ENCODE assay signal across 8 cellular contexts in the genomic region with DNA sequence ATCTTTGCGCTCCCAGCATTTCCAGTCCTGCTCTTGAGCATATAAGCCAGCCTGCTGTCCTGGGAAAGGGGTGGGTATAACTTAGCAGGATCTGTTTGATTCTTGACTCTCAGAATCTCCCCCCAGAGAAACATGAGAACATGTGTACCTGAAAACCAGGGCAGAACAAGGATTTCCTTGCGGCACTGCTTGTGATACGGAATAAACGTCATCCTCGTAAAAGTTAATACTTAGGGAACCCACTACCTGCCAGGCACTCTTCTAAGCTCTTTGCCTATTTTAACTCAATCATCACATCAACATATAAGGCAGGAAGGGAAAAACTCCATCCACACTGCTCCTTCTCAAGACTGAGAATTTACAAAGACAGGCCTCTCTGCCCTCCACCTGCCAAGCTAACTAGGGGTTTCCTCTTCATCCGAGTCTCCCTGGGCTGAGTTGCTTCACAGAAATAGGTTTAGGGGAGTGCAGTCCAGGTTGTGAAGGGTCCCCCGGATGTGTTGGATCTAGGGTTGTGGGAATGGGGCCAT. TPM values are rescaled to one million over a fixed set of nuclear protein-coding genes. Genes with fewer than 3 reads are reported as not detected.
DNase-seq lines count a peak whose midpoint lies in the region; ATAC-seq, FAIRE-seq and TF ChIP-seq lines count a peak whose summit lies in the region.

No MANE protein-coding gene starts in this region.

- peaks cover 23% of the 10 kb centered on the region for H3K4me1 Mint-ChIP-seq in dendritic cell treated with granulocyte-macrophage colony-stimulating factor and Interleukin-4, amounts not matched to agents 40 ng/mL and 50 ng/mL, for 4 days (ENCODE audit: low read depth)
- peaks cover 19% of the 10 kb centered on the region in 2 donors for H3K4me1 Mint-ChIP-seq in natural killer cell treated with Interleukin-12 subunit alpha and Interleukin-12 subunit beta and Interleukin-15 and Interleukin-18, amount 100 ng/mL, for 72 hours (ENCODE audit: low read depth in 2 of 2)

- H3K9ac ChIP-seq in BLaER1, result peak overlapping the region; percentile 90; the same call in 1 of the 2 replicates

- H3K27ac Mint-ChIP-seq in dendritic cell treated with granulocyte-macrophage colony-stimulating factor and Interleukin-4, amounts not matched to agents 40 ng/mL and 50 ng/mL, for 4 days, result peak overlapping the region; percentile 80
- peak overlapping the region; percentile 85 to 89 for H3K27ac Mint-ChIP-seq in natural killer cell treated with Interleukin-12 subunit alpha and Interleukin-12 subunit beta and Interleukin-15 and Interleukin-18, amount 100 ng/mL, for 72 hours

- H3K4me1 ChIP-seq in BLaER1, result peaks cover 24% of the 10 kb centered on the region

- no peak for ATAC-seq in natural killer cell treated with Interleukin-12 subunit alpha and Interleukin-12 subunit beta and Interleukin-15 and Interleukin-18, amount 100 ng/mL, for 72 hours
- no peak for ATAC-seq in HG03280 (IDR thresholded peaks at IDR 0.05; ENCODE audit: unreplicated experiment)
- no peak for ATAC-seq in sciatic nerve
- no peak for ATAC-seq in GM18858 (IDR thresholded peaks at IDR 0.05; ENCODE audit: unreplicated experiment)

- H3K36me3 Mint-ChIP-seq in dendritic cell treated with granulocyte-macrophage colony-stimulating factor and Interleukin-4, amounts not matched to agents 40 ng/mL and 50 ng/mL, for 4 days (ENCODE audit: low read depth), result peaks cover 26% of the 10 kb centered on the region
- no peaks in the 10 kb centered on the region for H3K36me3 Mint-ChIP-seq in natural killer cell treated with Interleukin-12 subunit alpha and Interleukin-12 subunit beta and Interleukin-15 and Interleukin-18, amount 100 ng/mL, for 72 hours

- FAIRE-seq in GM12892 (lab: Jason Lieb, UNC), result no peak

- H3K4me2 ChIP-seq in BLaER1, result peak overlapping the region; percentile 85

- H3K27me3 Mint-ChIP-seq in dendritic cell treated with granulocyte-macrophage colony-stimulating factor and Interleukin-4, amounts not matched to agents 40 ng/mL and 50 ng/mL, for 4 days, result no peaks in the 10 kb centered on the region
- no peaks in the 10 kb centered on the region for H3K27me3 Mint-ChIP-seq in natural killer cell treated with Interleukin-12 subunit alpha and Interleukin-12 subunit beta and Interleukin-15 and Interleukin-18, amount 100 ng/mL, for 72 hours

- no peak overlapping the region for H3K27ac ChIP-seq in BLaER1

- TF ChIP-seq POLR2A in GM12892 (IDR thresholded peaks at IDR 0.05; ENCODE audit: low read depth, low read length), result no peak

- intact Hi-C loops in dendritic cell treated with granulocyte-macrophage colony-stimulating factor and Interleukin-4, amounts not matched to agents 40 ng/mL and 50 ng/mL, for 4 days (cut with micrococcal nuclease), result loop anchor here (1.0 to 2.0 kb wide), 2 partner anchors 24 to 69 kb away; a partner anchor contains a TSS
- intact Hi-C loops in sciatic nerve (cut with DNase I), result no loop called here

- no peaks in the 10 kb centered on the region for H3K27me3 ChIP-seq in BLaER1

- H3K9me3 ChIP-seq in BLaER1, result no peaks in the 10 kb centered on the region

- no peaks in the 10 kb centered on the region; the same call in 1 of the 2 replicates for H4K20me1 ChIP-seq in BLaER1

- H3K36me3 ChIP-seq in BLaER1, result peaks cover 29% of the 10 kb centered on the region; the same call in 1 of the 2 replicates

- no peak for DNase-seq in LNCaP clone FGC (ENCODE audit: low read depth)
- no peak for DNase-seq in natural killer cell treated with Interleukin-12 subunit alpha and Interleukin-12 subunit beta and Interleukin-15 and Interleukin-18, amount 100 ng/mL, for 72 hours (ENCODE audit: low spot score)
- no peak for DNase-seq in sciatic nerve (ENCODE audit: low spot score)
- DNase-seq in GM12892 (ENCODE audit: insufficient read length), result no peak

- H3K9me3 Mint-ChIP-seq in dendritic cell treated with granulocyte-macrophage colony-stimulating factor and Interleukin-4, amounts not matched to agents 40 ng/mL and 50 ng/mL, for 4 days, result no peaks in the 10 kb centered on the region
- no peaks in the 10 kb centered on the region for H3K9me3 Mint-ChIP-seq in natural killer cell treated with Interleukin-12 subunit alpha and Interleukin-12 subunit beta and Interleukin-15 and Interleukin-18, amount 100 ng/mL, for 72 hours

- TF ChIP-seq CTCF in LNCaP clone FGC (IDR thresholded peaks at IDR 0.05; ENCODE audit: control insufficient read depth, extremely low read depth, insufficient read depth), result no peak

- peak overlapping the region; percentile 92 for H3K4me3 ChIP-seq in BLaER1
- peak overlapping the region; percentile 81 for H3K4me3 ChIP-seq in LNCaP clone FGC (ENCODE audit: low read depth, low read length)

- H3K4me3 Mint-ChIP-seq in dendritic cell treated with granulocyte-macrophage colony-stimulating factor and Interleukin-4, amounts not matched to agents 40 ng/mL and 50 ng/mL, for 4 days, result peak overlapping the region; percentile 74
- peak overlapping the region; percentile 91 for H3K4me3 Mint-ChIP-seq in natural killer cell treated with Interleukin-12 subunit alpha and Interleukin-12 subunit beta and Interleukin-15 and Interleukin-18, amount 100 ng/mL, for 72 hours

RNA-seq across cellular contexts. Expression of a gene that starts 1.1 kb away (rescaled TPM):
- total RNA-seq in natural killer cell treated with Interleukin-12 subunit alpha and Interleukin-12 subunit beta and Interleukin-15 and Interleukin-18, amount 100 ng/mL, for 72 hours, result 10 to 100 TPM; 23.7 to 23.8 TPM
- total RNA-seq in sciatic nerve, result 9.4 TPM
- 3.9 TPM for polyA plus RNA-seq in GM12892 (2012; ENCODE audit: missing spikeins)

RNA-seq across cellular contexts. Expression of a gene that starts 23.7 kb away (rescaled TPM):
- total RNA-seq in natural killer cell treated with Interleukin-12 subunit alpha and Interleukin-12 subunit beta and Interleukin-15 and Interleukin-18, amount 100 ng/mL, for 72 hours, result under 1 TPM in 1 of 2 donors, not detected in 1; 0.40 TPM
- 0.45 TPM for total RNA-seq in sciatic nerve
- polyA plus RNA-seq in GM12892 (2012; ENCODE audit: missing spikeins), result 0.38 TPM

RNA-seq across cellular contexts. Expression of a gene that starts 24.4 kb away (rescaled TPM):
- 10 to 100 TPM; 27.0 to 37.3 TPM for total RNA-seq in natural killer cell treated with Interleukin-12 subunit alpha and Interleukin-12 subunit beta and Interleukin-15 and Interleukin-18, amount 100 ng/mL, for 72 hours
- 25.8 TPM for total RNA-seq in sciatic nerve
- 14.4 TPM for polyA plus RNA-seq in GM12892 (2012; ENCODE audit: missing spikeins)

RNA-seq across cellular contexts. Expression of a gene that starts 34.1 kb away (rescaled TPM):
- not detected for total RNA-seq in natural killer cell treated with Interleukin-12 subunit alpha and Interleukin-12 subunit beta and Interleukin-15 and Interleukin-18, amount 100 ng/mL, for 72 hours
- 35.7 TPM for total RNA-seq in sciatic nerve
- polyA plus RNA-seq in GM12892 (2012; ENCODE audit: missing spikeins), result not detected

RNA-seq across cellular contexts. Expression of a gene that starts 54.5 kb away (rescaled TPM):
- 10 to 100 TPM; 58.3 to 95.1 TPM for total RNA-seq in natural killer cell treated with Interleukin-12 subunit alpha and Interleukin-12 subunit beta and Interleukin-15 and Interleukin-18, amount 100 ng/mL, for 72 hours
- total RNA-seq in sciatic nerve, result 33.7 TPM
- polyA plus RNA-seq in GM12892 (2012; ENCODE audit: missing spikeins), result 51.9 TPM
